ENCODE assay signal across 14 cellular contexts in the genomic region with DNA sequence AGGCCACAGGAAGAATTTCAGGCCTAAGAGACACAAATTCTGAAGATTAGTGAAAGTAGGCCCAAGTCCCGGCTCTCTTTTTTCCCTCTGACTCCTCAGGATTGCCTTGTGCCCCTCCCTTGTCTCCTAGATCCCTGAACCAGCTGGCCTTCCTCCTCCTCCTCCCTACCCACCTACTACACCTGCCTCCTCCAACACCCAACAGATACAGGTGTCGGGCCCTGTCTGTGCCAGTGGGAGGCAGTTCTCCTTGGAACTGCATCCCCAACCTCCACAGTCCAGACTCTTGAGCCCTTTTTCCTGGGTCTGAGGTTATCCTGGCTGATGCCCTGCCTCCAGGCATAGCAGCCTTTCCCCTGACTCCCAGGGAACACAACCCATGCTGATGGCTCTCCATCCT. TPM values are rescaled to one million over a fixed set of nuclear protein-coding genes. Genes with fewer than 3 reads are reported as not detected.
"Had no signal": no experiment of that assay in that cellular context is flagged by ENCODE, and none has a peak within 500 bp of the region (broad histone marks: within the 10 kb centered on the region; RNA-seq: fewer than 3 reads in every experiment).

No MANE protein-coding gene starts in this region.

- H3K9me3 ChIP-seq: mucosa of descending colon, stomach, transverse colon had no signal

- H3K4me3 ChIP-seq: mucosa of descending colon, skin epidermis, transverse colon had no signal

- H3K4me3 Mint-ChIP-seq: activated CD4-positive, alpha-beta memory T cell treated with anti-CD3 and anti-CD28 coated beads, Interleukin-2, amount 10 ng/mL, durations not matched to agents 7 days and 5 days; natural killer cell had no signal

- H3K36me3 Mint-ChIP-seq: natural killer cell had no signal

- H3K27ac Mint-ChIP-seq: activated CD4-positive, alpha-beta memory T cell treated with anti-CD3 and anti-CD28 coated beads, Interleukin-2, amount 10 ng/mL, durations not matched to agents 7 days and 5 days; natural killer cell had no signal

- H3K9me3 Mint-ChIP-seq: activated CD4-positive, alpha-beta memory T cell treated with anti-CD3 and anti-CD28 coated beads, Interleukin-2, amount 10 ng/mL, durations not matched to agents 7 days and 5 days; natural killer cell had no signal

- DNase-seq: activated CD4-positive, alpha-beta memory T cell treated with anti-CD3 and anti-CD28 coated beads, Interleukin-2, amount 10 ng/mL, durations not matched to agents 7 days and 5 days; activated CD8-positive, alpha-beta memory T cell treated with anti-CD3 and anti-CD28 coated beads, Interleukin-2, amount 50 U/mL, for 4 hours; central memory CD4-positive, alpha-beta T cell; effector memory CD4-positive, alpha-beta T cell; left colon; mucosa of descending colon; natural killer cell; T-helper 9 cell; transverse colon had no signal

- H3K27ac ChIP-seq: skin epidermis had no signal

- H3K36me3 ChIP-seq: transverse colon had no signal

RNA-seq across cellular contexts. Expression of gene PPP1R1A, which starts 1.8 kb away (rescaled TPM):
- total RNA-seq: activated CD4-positive, alpha-beta memory T cell treated with anti-CD3 and anti-CD28 coated beads, Interleukin-2, amount 10 ng/mL, durations not matched to agents 7 days and 5 days; glomerular endothelial cell; natural killer cell; osteocyte had no signal

RNA-seq across cellular contexts. Expression of gene PDE1B, which starts 37.2 kb away (rescaled TPM):
- total RNA-seq: glomerular endothelial cell, osteocyte had no signal

RNA-seq across cellular contexts. Expression of gene LACRT, which starts 48.1 kb away (rescaled TPM):
- total RNA-seq: activated CD4-positive, alpha-beta memory T cell treated with anti-CD3 and anti-CD28 coated beads, Interleukin-2, amount 10 ng/mL, durations not matched to agents 7 days and 5 days; glomerular endothelial cell; left colon; mucosa of descending colon; natural killer cell; osteocyte; renal cortical epithelial cell; stomach; transverse colon had no signal
